Comparison of ENCODE assay signal across 1 cellular context in genomic region chr22:50221410-50222300, GRCh38.
TF ChIP-seq lines count a peak whose summit lies in the region.

No MANE protein-coding gene starts in this region.

TF ChIP-seq in IMR-90, 13 proteins besides CTCF, POLR2A, EP300 and RAD21:
- TF ChIP-seq RCOR1 (IDR thresholded peaks at IDR 0.05; ENCODE audit: insufficient replicate concordance, low read length) = no peak
- TF ChIP-seq NFE2L2 (IDR thresholded peaks at IDR 0.05; ENCODE audit: low read depth, low read length) = no peak
- TF ChIP-seq MAZ (IDR thresholded peaks at IDR 0.05; ENCODE audit: borderline replicate concordance, low read depth, low read length) = no peak
- TF ChIP-seq CHD1 (IDR thresholded peaks at IDR 0.05; ENCODE audit: low read depth, low read length) = no peak
- TF ChIP-seq MXI1 (IDR thresholded peaks at IDR 0.05; ENCODE audit: borderline replicate concordance, low read depth, low read length) = no peak
- no peak for TF ChIP-seq ELK1 (IDR thresholded peaks at IDR 0.05; ENCODE audit: borderline replicate concordance, low read depth, low read length)
- TF ChIP-seq SMC3 (IDR thresholded peaks at IDR 0.05; ENCODE audit: low read depth, low read length) = no peak
TF ChIP-seq in IMR-90: peak in this region for 0.
